27 cellular contexts compared by ENCODE assay signal in the genomic region with DNA sequence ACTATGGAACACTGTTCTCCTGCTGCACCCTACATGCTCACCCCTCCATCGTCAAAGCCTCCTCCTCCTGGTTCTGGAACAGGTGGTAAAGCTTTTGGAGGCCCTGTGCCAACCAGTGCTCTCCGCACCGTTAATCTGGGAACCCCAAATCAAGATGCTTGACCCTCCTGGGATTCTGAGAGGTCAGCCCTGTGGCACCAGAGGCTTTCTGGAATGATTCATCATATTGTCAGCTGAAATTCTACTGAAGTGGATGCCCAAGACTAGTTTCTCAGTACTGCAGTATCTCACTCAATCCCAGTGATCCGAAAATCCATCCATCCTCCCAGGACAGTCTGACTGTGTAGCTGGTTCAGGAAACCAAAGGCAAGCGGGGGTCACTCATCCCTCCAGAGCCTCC.
A peak's percentile ranks its signal among the peaks of the same experiment; 100 is the strongest.
DNase-seq lines count a peak whose midpoint lies in the region; ATAC-seq and TF ChIP-seq lines count a peak whose summit lies in the region.
"Had no signal": no experiment of that assay in that cellular context is flagged by ENCODE, and none has a peak within 500 bp of the region (broad histone marks: within the 10 kb centered on the region; RNA-seq: fewer than 3 reads in every experiment).

No MANE protein-coding gene starts in this region.

- intact Hi-C loops in thyroid gland (cut with DNase I): no loop called here

- H3K27ac ChIP-seq in RWPE1 (peak overlapping the region; percentile 26; the same call in 1 of the 2 replicates), thyroid gland (no peak overlapping the region)
- H3K27ac ChIP-seq: colonic mucosa, gastroesophageal sphincter, parathyroid adenoma, tibial nerve, VCaP had no signal

- no peaks in the 10 kb centered on the region for H3K9me3 ChIP-seq in thyroid gland
- H3K9me3 ChIP-seq: colonic mucosa, gastroesophageal sphincter, tibial nerve had no signal

- no peaks in the 10 kb centered on the region for H3K36me3 ChIP-seq in thyroid gland
- H3K36me3 ChIP-seq: colonic mucosa had no signal

- 93 to 100% methylated on average over 3 to 5 of the region's 5 CpGs for WGBS in thyroid gland, 2 donors

- in situ Hi-C loops in ACHN (cut with HindIII; ENCODE audit: low pct_ligation_motif_present, low pct_unique_long_range_greater_than_20kb, low sequenced_read_pairs): no loop called here

- H3K4me3 ChIP-seq in thyroid gland (replicated peaks in 1 of 3): no peak overlapping the region
- H3K4me3 ChIP-seq: colonic mucosa, gastroesophageal sphincter, GM12878, tibial nerve had no signal

- CTCF ChIA-PET in RWPE1 (lab: Yijun Ruan, JAX): interaction anchor here (0.6 kb wide), 3 partner anchors 21 to 69 kb away, joined by 3 to 4 read pairs (median 3); no protein-coding TSS in a partner anchor

- ATAC-seq in SK-N-SH treated with all-trans-retinoic acid at 6 μM for 48 hours: no peak
- ATAC-seq: gastroesophageal sphincter; GM12878; left ventricle myocardium superior; sciatic nerve; stimulated activated naive CD8-positive, alpha-beta T cell treated with anti-CD3 and anti-CD28 coated beads, Interleukin-15, amount 100 ng/mL, for 72 hours had no signal

- H3K27me3 ChIP-seq in thyroid gland: no peaks in the 10 kb centered on the region
- H3K27me3 ChIP-seq: colonic mucosa, gastroesophageal sphincter, tibial nerve had no signal

- TF ChIP-seq CTCF in RWPE1 (conservative IDR thresholded peaks at IDR 0.05; ENCODE audit: low read depth) (no peak), thyroid gland (IDR thresholded peaks at IDR 0.05) (no peak)

- peaks cover 21 to 27% of the 10 kb centered on the region in 2 donors for H3K4me1 ChIP-seq in thyroid gland
- H3K4me1 ChIP-seq: colonic mucosa, parathyroid adenoma, tibial nerve had no signal

- TF ChIP-seq POLR2A in thyroid gland (IDR thresholded peaks at IDR 0.05): no peak

- DNase-seq in ACHN (peak; percentile 22), EH (ENCODE audit: low read depth) (peak; percentile 38), RWPE1 (ENCODE audit: low spot score) (no peak), myocyte (ENCODE audit: low read depth) (peak; percentile 91), thyroid gland (no peak), NCI-H2196 treated with DMSO at 0.1 percent for 48 hours (lab: John Stamatoyannopoulos, UW; ENCODE audit: unreplicated experiment) (no peak), NCI-H82 (lab: John Stamatoyannopoulos, UW) (no peak)
- DNase-seq: activated CD4-positive, alpha-beta T cell treated with anti-CD3 and anti-CD28 coated beads, Interleukin-2, amount 10 ng/mL, durations not matched to agents 7 days and 5 days; activated CD8-positive, alpha-beta memory T cell treated with anti-CD3 and anti-CD28 coated beads, Interleukin-2, amount 50 U/mL, for 4 hours; activated naive CD4-positive, alpha-beta T cell treated with Interleukin-2 at 50 U/mL for 16 hours; colonic mucosa; effector memory CD4-positive, alpha-beta T cell; H9; left ventricle myocardium superior; midbrain; NCI-H1105 treated with DMSO at 0.1 percent for 48 hours; NCI-H2029; NCI-H226; nephron progenitor cell; stimulated activated naive CD8-positive, alpha-beta T cell treated with anti-CD3 and anti-CD28 coated beads, Interleukin-15, amount 100 ng/mL, for 72 hours had no signal

- POLR2A ChIA-PET in RWPE1 (lab: Yijun Ruan, JAX; ENCODE audit: low non-redundant PET): interaction anchor here (0.6 kb wide), 1 partner anchor 36 kb away, joined by 3 read pairs; no protein-coding TSS in a partner anchor

TF ChIP-seq in SK-N-SH treated with all-trans-retinoic acid at 6 μM for 48 hours, 23 proteins besides CTCF, POLR2A, EP300 and RAD21:
- TF ChIP-seq ESRRG (CRISPR knock-in tag; IDR thresholded peaks at IDR 0.05) (no peak), ZNF8 (CRISPR knock-in tag; IDR thresholded peaks at IDR 0.05) (no peak), CSDC2 (CRISPR knock-in tag; IDR thresholded peaks at IDR 0.05) (no peak), ZFP3 (CRISPR knock-in tag; IDR thresholded peaks at IDR 0.05) (no peak), CREB5 (CRISPR knock-in tag; IDR thresholded peaks at IDR 0.05; ENCODE audit: low read depth) (no peak), BACH2 (CRISPR knock-in tag; IDR thresholded peaks at IDR 0.05; ENCODE audit: borderline replicate concordance) (no peak)

Comparison
In these comparisons a context has a peak if more than half of its experiments do, and no peak if none do; other contexts are left out.
1. DNase-seq: peak in ACHN (single experiment), EH (single experiment) and myocyte (single experiment); none in RWPE1 (single experiment), thyroid gland (0 of 2), NCI-H2196 treated with DMSO at 0.1 percent for 48 hours (single experiment) and NCI-H82 (single experiment).